ENCODE assay signal across 21 cellular contexts in genomic region chr10:30987463-30987862, GRCh38. TPM values are rescaled to one million over a fixed set of nuclear protein-coding genes. Genes with fewer than 3 reads are reported as not detected.
A peak's percentile ranks its signal among the peaks of the same experiment; 100 is the strongest.
DNase-seq lines count a peak whose midpoint lies in the region; ATAC-seq, FAIRE-seq and TF ChIP-seq lines count a peak whose summit lies in the region.
"Had no signal": no experiment of that assay in that cellular context is flagged by ENCODE, and none has a peak within 500 bp of the region (broad histone marks: within the 10 kb centered on the region; RNA-seq: fewer than 3 reads in every experiment).

No MANE protein-coding gene starts in this region.

- peaks cover 87% of the 10 kb centered on the region for H3K4me1 ChIP-seq in left ventricle myocardium inferior
- H3K4me1 ChIP-seq: BE2C had no signal

- H3K4me3 Mint-ChIP-seq in CD14-positive monocyte = no peak overlapping the region
- no peak overlapping the region for H3K4me3 Mint-ChIP-seq in T-helper 2 cell treated with Interferon-gamma antibody and Interleukin-4, amounts not matched to agents 5 μg/mL and 100 μg/mL, for 36 hours
- no peak overlapping the region for H3K4me3 Mint-ChIP-seq in WTC11
- H3K4me3 Mint-ChIP-seq: CD8-positive, alpha-beta T cell; GM23338 had no signal

- peaks cover 51% of the 10 kb centered on the region for H3K4me1 Mint-ChIP-seq in CD14-positive monocyte
- H3K4me1 Mint-ChIP-seq in T-helper 2 cell treated with Interferon-gamma antibody and Interleukin-4, amounts not matched to agents 5 μg/mL and 100 μg/mL, for 36 hours (ENCODE audit: low read depth) = peaks cover 39% of the 10 kb centered on the region
- no peaks in the 10 kb centered on the region for H3K4me1 Mint-ChIP-seq in WTC11
- H3K4me1 Mint-ChIP-seq: GM23338 had no signal

- H3K36me3 ChIP-seq in left ventricle myocardium inferior (no peaks in the 10 kb centered on the region), MG63 (no peaks in the 10 kb centered on the region; the same call in none of the 2 replicates)
- H3K36me3 ChIP-seq: BE2C had no signal

- intact Hi-C loops in CD14-positive monocyte (cut with micrococcal nuclease) = no loop called here
- intact Hi-C loops in left ventricle myocardium inferior (cut with micrococcal nuclease) = no loop called here

- peak; percentile 28 for FAIRE-seq in HTR-8/SVneo (lab: Jason Lieb, UNC)
- FAIRE-seq: A549, D721Med, GM12892 had no signal

- no peak for DNase-seq in CD14-positive monocyte (ENCODE audit: low spot score)
- no peak for DNase-seq in HTR-8/SVneo (ENCODE audit: insufficient read length, low spot score)
- no peak for DNase-seq in T-helper 2 cell treated with Interferon-gamma antibody and Interleukin-4, amounts not matched to agents 5 μg/mL and 100 μg/mL, for 36 hours (ENCODE audit: low spot score)
- DNase-seq in left ventricle myocardium inferior = no peak
- DNase-seq in NAMALWA (ENCODE audit: low spot score) = no peak
- no peak for DNase-seq in MG63
- no peak for DNase-seq in WTC11 (ENCODE audit: low spot score)
- no peak for DNase-seq in retina
- DNase-seq: BE2C; CD8-positive, alpha-beta T cell; COR-L47; DMS153; DND-41; GDM1; H7 had no signal

- H3K27ac Mint-ChIP-seq in CD14-positive monocyte = peak overlapping the region in 5 of 7 donors; percentile 21 to 66 (median 46)
- peak overlapping the region; percentile 45 for H3K27ac Mint-ChIP-seq in T-helper 2 cell treated with Interferon-gamma antibody and Interleukin-4, amounts not matched to agents 5 μg/mL and 100 μg/mL, for 36 hours
- H3K27ac Mint-ChIP-seq in WTC11 = no peak overlapping the region
- H3K27ac Mint-ChIP-seq: CD8-positive, alpha-beta T cell; GM23338 had no signal

- peaks cover 6% of the 10 kb centered on the region for H3K9me3 ChIP-seq in left ventricle myocardium inferior (replicated peaks)
- no peaks in the 10 kb centered on the region for H3K9me3 ChIP-seq in MG63
- H3K9me3 ChIP-seq: A549, BE2C had no signal

- H3K27ac ChIP-seq in left ventricle myocardium inferior (replicated peaks) = peak overlapping the region; percentile 86
- H3K27ac ChIP-seq: A549, C4-2B, HL-60 had no signal

- CTCF ChIA-PET in WTC11 (lab: Charles Lee) = no interaction called here

- H3K27me3 Mint-ChIP-seq in CD14-positive monocyte (ENCODE audit: low read depth in 3 of 3) (no peaks in the 10 kb centered on the region), WTC11 (ENCODE audit: low read depth) (no peaks in the 10 kb centered on the region; the same call in 1 of the 2 replicates)
- H3K27me3 Mint-ChIP-seq in T-helper 2 cell treated with Interferon-gamma antibody and Interleukin-4, amounts not matched to agents 5 μg/mL and 100 μg/mL, for 36 hours (ENCODE audit: low read depth) = no peaks in the 10 kb centered on the region

- ATAC-seq in WTC11 = no peak
- ATAC-seq: A549; CD8-positive, alpha-beta T cell; GM23338 had no signal

- no peak overlapping the region for H3K4me3 ChIP-seq in left ventricle myocardium inferior
- H3K4me3 ChIP-seq in MG63 = no peak overlapping the region
- H3K4me3 ChIP-seq: A549, GM23338 had no signal

- H3K9me3 Mint-ChIP-seq in CD14-positive monocyte = peaks cover 4 to 7% (median 7%) of the 10 kb centered on the region in 7 donors
- H3K9me3 Mint-ChIP-seq in T-helper 2 cell treated with Interferon-gamma antibody and Interleukin-4, amounts not matched to agents 5 μg/mL and 100 μg/mL, for 36 hours = peaks cover 12% of the 10 kb centered on the region
- H3K9me3 Mint-ChIP-seq in WTC11 = no peaks in the 10 kb centered on the region
- H3K9me3 Mint-ChIP-seq: GM23338 had no signal

- TF ChIP-seq CTCF in CD14-positive monocyte (IDR thresholded peaks at IDR 0.05) = no peak
- TF ChIP-seq CTCF in left ventricle myocardium inferior (IDR thresholded peaks at IDR 0.05; ENCODE audit: borderline replicate concordance) = no peak
- TF ChIP-seq CTCF in WTC11 (IDR thresholded peaks at IDR 0.05) = no peak

- POLR2A ChIA-PET in WTC11 (lab: Charles Lee) = no interaction called here

- no peaks in the 10 kb centered on the region for H3K27me3 ChIP-seq in left ventricle myocardium inferior (ENCODE audit: low read depth)
- no peaks in the 10 kb centered on the region for H3K27me3 ChIP-seq in MG63
- H3K27me3 ChIP-seq: BE2C had no signal

- H3K36me3 Mint-ChIP-seq in CD14-positive monocyte (peaks cover 7 to 19% of the 10 kb centered on the region in 2 donors), WTC11 (no peaks in the 10 kb centered on the region)
- H3K36me3 Mint-ChIP-seq in T-helper 2 cell treated with Interferon-gamma antibody and Interleukin-4, amounts not matched to agents 5 μg/mL and 100 μg/mL, for 36 hours (ENCODE audit: low read depth) = peaks cover 16% of the 10 kb centered on the region

TF ChIP-seq in WTC11, 78 proteins besides CTCF, POLR2A, EP300 and RAD21:
- no peak for TF ChIP-seq NFATC4 (CRISPR knock-in tag; IDR thresholded peaks at IDR 0.05)
- TF ChIP-seq, protein P1, sequence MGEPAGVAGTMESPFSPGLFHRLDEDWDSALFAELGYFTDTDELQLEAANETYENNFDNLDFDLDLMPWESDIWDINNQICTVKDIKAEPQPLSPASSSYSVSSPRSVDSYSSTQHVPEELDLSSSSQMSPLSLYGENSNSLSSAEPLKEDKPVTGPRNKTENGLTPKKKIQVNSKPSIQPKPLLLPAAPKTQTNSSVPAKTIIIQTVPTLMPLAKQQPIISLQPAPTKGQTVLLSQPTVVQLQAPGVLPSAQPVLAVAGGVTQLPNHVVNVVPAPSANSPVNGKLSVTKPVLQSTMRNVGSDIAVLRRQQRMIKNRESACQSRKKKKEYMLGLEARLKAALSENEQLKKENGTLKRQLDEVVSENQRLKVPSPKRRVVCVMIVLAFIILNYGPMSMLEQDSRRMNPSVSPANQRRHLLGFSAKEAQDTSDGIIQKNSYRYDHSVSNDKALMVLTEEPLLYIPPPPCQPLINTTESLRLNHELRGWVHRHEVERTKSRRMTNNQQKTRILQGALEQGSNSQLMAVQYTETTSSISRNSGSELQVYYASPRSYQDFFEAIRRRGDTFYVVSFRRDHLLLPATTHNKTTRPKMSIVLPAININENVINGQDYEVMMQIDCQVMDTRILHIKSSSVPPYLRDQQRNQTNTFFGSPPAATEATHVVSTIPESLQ (CRISPR knock-in tag; IDR thresholded peaks at IDR 0.05) = no peak
- TF ChIP-seq ZBTB21 (CRISPR knock-in tag; IDR thresholded peaks at IDR 0.05; ENCODE audit: borderline replicate concordance) = no peak
- TF ChIP-seq SMAD4 (CRISPR knock-in tag; IDR thresholded peaks at IDR 0.05) = no peak
- TF ChIP-seq ZNF121 (CRISPR knock-in tag; IDR thresholded peaks at IDR 0.05) = no peak
- no peak for TF ChIP-seq IRF1 (CRISPR knock-in tag; IDR thresholded peaks at IDR 0.05)
- TF ChIP-seq ZNF138 (CRISPR knock-in tag; conservative IDR thresholded peaks at IDR 0.05) = no peak
- no peak for TF ChIP-seq NR3C1 (CRISPR knock-in tag; conservative IDR thresholded peaks at IDR 0.05; ENCODE audit: low read depth)
- no peak for TF ChIP-seq GTF2I (CRISPR knock-in tag; conservative IDR thresholded peaks at IDR 0.05)
- TF ChIP-seq GRHL2 (CRISPR knock-in tag; IDR thresholded peaks at IDR 0.05; ENCODE audit: insufficient replicate concordance, severe bottlenecking) = no peak
- TF ChIP-seq, protein P2, sequence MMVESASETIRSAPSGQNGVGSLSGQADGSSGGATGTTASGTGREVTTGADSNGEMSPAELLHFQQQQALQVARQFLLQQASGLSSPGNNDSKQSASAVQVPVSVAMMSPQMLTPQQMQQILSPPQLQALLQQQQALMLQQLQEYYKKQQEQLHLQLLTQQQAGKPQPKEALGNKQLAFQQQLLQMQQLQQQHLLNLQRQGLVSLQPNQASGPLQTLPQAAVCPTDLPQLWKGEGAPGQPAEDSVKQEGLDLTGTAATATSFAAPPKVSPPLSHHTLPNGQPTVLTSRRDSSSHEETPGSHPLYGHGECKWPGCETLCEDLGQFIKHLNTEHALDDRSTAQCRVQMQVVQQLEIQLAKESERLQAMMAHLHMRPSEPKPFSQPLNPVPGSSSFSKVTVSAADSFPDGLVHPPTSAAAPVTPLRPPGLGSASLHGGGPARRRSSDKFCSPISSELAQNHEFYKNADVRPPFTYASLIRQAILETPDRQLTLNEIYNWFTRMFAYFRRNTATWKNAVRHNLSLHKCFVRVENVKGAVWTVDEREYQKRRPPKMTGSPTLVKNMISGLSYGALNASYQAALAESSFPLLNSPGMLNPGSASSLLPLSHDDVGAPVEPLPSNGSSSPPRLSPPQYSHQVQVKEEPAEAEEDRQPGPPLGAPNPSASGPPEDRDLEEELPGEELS (CRISPR knock-in tag; IDR thresholded peaks at IDR 0.05) = no peak
- TF ChIP-seq, protein P3, sequence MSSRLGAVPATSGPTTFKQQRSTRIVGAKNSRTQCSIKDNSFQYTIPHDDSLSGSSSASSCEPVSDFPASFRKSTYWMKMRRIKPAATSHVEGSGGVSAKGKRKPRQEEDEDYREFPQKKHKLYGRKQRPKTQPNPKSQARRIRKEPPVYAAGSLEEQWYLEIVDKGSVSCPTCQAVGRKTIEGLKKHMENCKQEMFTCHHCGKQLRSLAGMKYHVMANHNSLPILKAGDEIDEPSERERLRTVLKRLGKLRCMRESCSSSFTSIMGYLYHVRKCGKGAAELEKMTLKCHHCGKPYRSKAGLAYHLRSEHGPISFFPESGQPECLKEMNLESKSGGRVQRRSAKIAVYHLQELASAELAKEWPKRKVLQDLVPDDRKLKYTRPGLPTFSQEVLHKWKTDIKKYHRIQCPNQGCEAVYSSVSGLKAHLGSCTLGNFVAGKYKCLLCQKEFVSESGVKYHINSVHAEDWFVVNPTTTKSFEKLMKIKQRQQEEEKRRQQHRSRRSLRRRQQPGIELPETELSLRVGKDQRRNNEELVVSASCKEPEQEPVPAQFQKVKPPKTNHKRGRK (CRISPR knock-in tag; IDR thresholded peaks at IDR 0.05; ENCODE audit: borderline replicate concordance) = no peak
- TF ChIP-seq TEAD1 (CRISPR knock-in tag; IDR thresholded peaks at IDR 0.05) = no peak
- no peak for TF ChIP-seq MXD4 (CRISPR knock-in tag; IDR thresholded peaks at IDR 0.05; ENCODE audit: borderline replicate concordance)

RNA-seq across cellular contexts. Expression of gene ZNF438, which starts 44.2 kb away (rescaled TPM):
- 1 to 10 TPM; 5.4 to 9.3 TPM for polyA plus RNA-seq in CD14-positive monocyte
- total RNA-seq in left ventricle myocardium inferior (13.2 TPM), WTC11 (2021) (1.6 to 1.9 TPM (median 1.6 TPM) in 3 replicates)
- 0.30 and 3.7 TPM in 2 replicates for total RNA-seq in MG63 (2014; rRNA removed; shearing (Covaris generic); ENCODE audit: low replicate concordance)
